7 cellular contexts compared by ENCODE assay signal in genomic region chr4:99811850-99812249, GRCh38. TPM values are rescaled to one million over a fixed set of nuclear protein-coding genes. Genes with fewer than 3 reads are reported as not detected.
DNase-seq lines count a peak whose midpoint lies in the region; ATAC-seq and TF ChIP-seq lines count a peak whose summit lies in the region.

No MANE protein-coding gene starts in this region.

- intact Hi-C loops in activated CD4-positive, alpha-beta memory T cell treated with anti-CD3 and anti-CD28 coated beads for 36 hours (cut with micrococcal nuclease), result loop anchor here (1.0 to 10.0 kb wide), 5 partner anchors 73 to 817 kb away; partner anchors contain the start of gene METAP1

- DNase-seq in NCI-H1436 treated with DMSO at 0.1 percent for 48 hours (lab: John Stamatoyannopoulos, UW), result peak; percentile 29
- DNase-seq in activated CD4-positive, alpha-beta memory T cell treated with anti-CD3 and anti-CD28 coated beads for 36 hours, result peak; percentile 35
- peak; percentile 24 for DNase-seq in glomerular visceral epithelial cell (ENCODE audit: extremely low spot score)
- peak in 2 of 3 donors; percentile 30 to 57 for DNase-seq in stimulated activated CD4-positive, alpha-beta T cell treated with anti-CD3 and anti-CD28 coated beads, TNF-alpha, amount 100 ng/mL, for 48 hours (ENCODE audit: low read depth in 3 of 3)
- no peak for DNase-seq in H4 (ENCODE audit: low spot score)

- CTCF ChIA-PET in activated CD4-positive, alpha-beta memory T cell treated with anti-CD3 and anti-CD28 coated beads for 36 hours (lab: Charles Lee), result interaction anchor here (0.6 to 2.5 kb wide), 35 partner anchors 8 to 256 kb away, joined by 3 to 73 read pairs (median 5); partner anchors contain the start of genes H2AZ1, LAMTOR3 and TRMT10A

- POLR2A ChIA-PET in activated CD4-positive, alpha-beta memory T cell treated with anti-CD3 and anti-CD28 coated beads for 36 hours (lab: Charles Lee), result interaction anchor here (1.0 to 1.6 kb wide), 3 partner anchors 73 to 248 kb away, joined by 3 to 6 read pairs (median 4); partner anchors contain the start of genes DNAJB14 and TRMT10A

- peaks cover 3% of the 10 kb centered on the region for H3K27me3 Mint-ChIP-seq in activated CD4-positive, alpha-beta memory T cell treated with anti-CD3 and anti-CD28 coated beads for 36 hours

- H3K27ac Mint-ChIP-seq in activated CD4-positive, alpha-beta memory T cell treated with anti-CD3 and anti-CD28 coated beads for 36 hours, result no peak overlapping the region

- H3K36me3 Mint-ChIP-seq in activated CD4-positive, alpha-beta memory T cell treated with anti-CD3 and anti-CD28 coated beads for 36 hours, result no peaks in the 10 kb centered on the region

- no peak for ATAC-seq in HG02798 (IDR thresholded peaks at IDR 0.05; ENCODE audit: poor library complexity, unreplicated experiment)

- TF ChIP-seq CTCF in GM12873 (IDR thresholded peaks at IDR 0.05; ENCODE audit: insufficient read depth, low read depth, low read length, missing control alignments), result peak; percentile 63

- H3K4me1 Mint-ChIP-seq in activated CD4-positive, alpha-beta memory T cell treated with anti-CD3 and anti-CD28 coated beads for 36 hours (ENCODE audit: low read depth), result peaks cover 21% of the 10 kb centered on the region

- H3K9me3 Mint-ChIP-seq in activated CD4-positive, alpha-beta memory T cell treated with anti-CD3 and anti-CD28 coated beads for 36 hours, result no peaks in the 10 kb centered on the region

- H3K4me3 Mint-ChIP-seq in activated CD4-positive, alpha-beta memory T cell treated with anti-CD3 and anti-CD28 coated beads for 36 hours, result no peak overlapping the region

RNA-seq across cellular contexts. Expression of gene DAPP1, which starts 4.8 kb away (rescaled TPM):
- 10 to 100 TPM; 23.6 TPM for total RNA-seq in activated CD4-positive, alpha-beta memory T cell treated with anti-CD3 and anti-CD28 coated beads for 36 hours
- not detected in 2 replicates for total RNA-seq in H4 (2014; rRNA removed; shearing (Covaris generic))

Comparison
In these comparisons a context has a peak if more than half of its experiments do, and no peak if none do; other contexts are left out.
1. RNA of gene DAPP1, which starts 4.8 kb away (total RNA-seq): 23.6 TPM in activated CD4-positive, alpha-beta memory T cell treated with anti-CD3 and anti-CD28 coated beads for 36 hours; not detected in H4; every median in the first group is over 10 times any median in the second.